In genomic region chr12:9065607-9065856, GRCh38 we compare ENCODE assay signal across 9 cellular contexts. TPM values are rescaled to one million over a fixed set of nuclear protein-coding genes. Genes with fewer than 3 reads are reported as not detected.
DNase-seq lines count a peak whose midpoint lies in the region; ATAC-seq, FAIRE-seq and TF ChIP-seq lines count a peak whose summit lies in the region.
"Had no signal": no experiment of that assay in that cellular context is flagged by ENCODE, and none has a peak within 500 bp of the region (broad histone marks: within the 10 kb centered on the region; RNA-seq: fewer than 3 reads in every experiment).

No MANE protein-coding gene starts in this region.

- H3K27me3 ChIP-seq in NT2/D1 (ENCODE audit: insufficient read depth, insufficient read length) (no peaks in the 10 kb centered on the region), H1 (replicated peaks in 1 of 4; ENCODE audit: control insufficient read depth in 3 of 4, extremely low read depth in 1 of 4, insufficient read depth in 3 of 4, low read length in 3 of 4) (no peaks in the 10 kb centered on the region), mucosa of rectum (ENCODE audit: control insufficient read depth in 2 of 2, insufficient read depth in 2 of 2, low read length in 2 of 2) (no peaks in the 10 kb centered on the region), thyroid gland (no peaks in the 10 kb centered on the region)

- no peak for FAIRE-seq in H1 (lab: Jason Lieb, UNC)

- DNase-seq in NT2/D1 (ENCODE audit: low read depth, low spot score) (no peak), H1 (ENCODE audit: low read depth in 1 of 2, low spot score in 2 of 2) (no peak), thyroid gland (no peak), GM13976 (ENCODE audit: low spot score) (no peak), DMS114 treated with DMSO at 0.1 percent for 48 hours (lab: John Stamatoyannopoulos, UW; ENCODE audit: unreplicated experiment) (no peak)
- DNase-seq: activated CD4-positive, alpha-beta memory T cell treated with anti-CD3 and anti-CD28 coated beads for 36 hours; NCI-H1105 had no signal

- TF ChIP-seq CTCF in H1 (IDR thresholded peaks at IDR 0.05; ENCODE audit: control extremely low read depth in 1 of 3, insufficient read depth in 1 of 3, low read depth in 1 of 3, low read length in 3 of 3) (no peak), thyroid gland (IDR thresholded peaks at IDR 0.05) (no peak), GM13976 (IDR thresholded peaks at IDR 0.05; ENCODE audit: borderline replicate concordance, control extremely low read depth, extremely low read depth, insufficient read depth, missing control alignments) (no peak)

- H3K18ac ChIP-seq in H1 (ENCODE audit: extremely low read depth, low read length): peak overlapping the region; percentile 81; the same call in 1 of the 2 replicates

- peak overlapping the region; percentile 41 for H3K4me3 ChIP-seq in NT2/D1 (ENCODE audit: insufficient read length, low read depth)
- H3K4me3 ChIP-seq in H1 (ENCODE audit: extremely low read depth in 1 of 4, insufficient read depth in 2 of 4, low read depth in 3 of 4, low read length in 4 of 4): peak overlapping the region; percentile 35 to 80 (median 50); a peak in 7 of 8 replicates
- peak overlapping the region; percentile 33 to 79 for H3K4me3 ChIP-seq in mucosa of rectum (ENCODE audit: low read length in 2 of 2)
- peak overlapping the region in 2 of 3 donors; percentile 29 to 95 for H3K4me3 ChIP-seq in thyroid gland (replicated peaks in 1 of 3)

- H3K23ac ChIP-seq in H1 (ENCODE audit: insufficient read length): no peak overlapping the region

- no peak overlapping the region for H2BK20ac ChIP-seq in H1 (ENCODE audit: low read length)

- peak overlapping the region; percentile 49 for H4K91ac ChIP-seq in H1 (replicated peaks; ENCODE audit: insufficient read length, low read length)

- peak overlapping the region; percentile 53 for H4K5ac ChIP-seq in H1 (ENCODE audit: insufficient read length, low read depth, low read length)

- H3K14ac ChIP-seq in H1 (ENCODE audit: insufficient read length): no peak overlapping the region

- no peaks in the 10 kb centered on the region for H3K79me2 ChIP-seq in H1 (ENCODE audit: control insufficient read depth in 1 of 2, insufficient read depth in 2 of 2, low read length in 2 of 2)

- POLR2A ChIA-PET in H1 (lab: Charles Lee; ENCODE audit: partially characterized antibody): interaction anchor here (0.6 to 3.1 kb wide), 13 partner anchors 11 to 215 kb away, joined by 3 to 20 read pairs (median 5); partner anchors contain the start of genes M6PR and PHC1

- H2AFZ ChIP-seq in H1 (ENCODE audit: low read length): peak overlapping the region; percentile 90

- H3K9me3 ChIP-seq in NT2/D1 (ENCODE audit: insufficient read depth, low read length) (peaks cover 12% of the 10 kb centered on the region; the same call in 1 of the 2 replicates), H1 (ENCODE audit: insufficient read depth in 2 of 2, low read depth in 1 of 2, low read length in 1 of 2) (no peaks in the 10 kb centered on the region), mucosa of rectum (ENCODE audit: control insufficient read depth in 2 of 2, low read length in 2 of 2) (no peaks in the 10 kb centered on the region), thyroid gland (no peaks in the 10 kb centered on the region)

- H3K36me3 ChIP-seq in NT2/D1 (ENCODE audit: insufficient read depth, insufficient read length, low read length) (peaks cover 9% of the 10 kb centered on the region), H1 (ENCODE audit: control insufficient read depth in 2 of 4, insufficient read depth in 4 of 4, low read length in 3 of 4) (no peaks in the 10 kb centered on the region), mucosa of rectum (ENCODE audit: control insufficient read depth in 2 of 2, insufficient read depth in 2 of 2, low read length in 2 of 2) (peaks cover 4% of the 10 kb centered on the region in 2 donors), thyroid gland (peaks cover 0 to 16% of the 10 kb centered on the region in 2 donors)

- H4K8ac ChIP-seq in H1 (ENCODE audit: extremely low read depth, insufficient read depth, low read length): peak overlapping the region; percentile 95; the same call in 1 of the 2 replicates

- peak overlapping the region; percentile 43 to 69 for H3K4me2 ChIP-seq in H1 (ENCODE audit: insufficient read depth in 1 of 2, low read depth in 2 of 2, low read length in 2 of 2)

- H3K23me2 ChIP-seq in H1 (ENCODE audit: low read depth, low read length): peaks cover 4% of the 10 kb centered on the region; the same call in 1 of the 2 replicates

- peak overlapping the region; percentile 5 for H2BK15ac ChIP-seq in H1 (ENCODE audit: low read length)

- H3K56ac ChIP-seq in H1 (replicated peaks; ENCODE audit: insufficient read length, low read depth, low read length): no peak overlapping the region

- ATAC-seq in HG02840 (IDR thresholded peaks at IDR 0.05; ENCODE audit: low FRiP score, unreplicated experiment): no peak

- H3K79me1 ChIP-seq in H1 (ENCODE audit: low read depth, low read length): no peaks in the 10 kb centered on the region

- CTCF ChIA-PET in H1 (lab: Charles Lee; ENCODE audit: partially characterized antibody): interaction anchor here (0.6 to 3.1 kb wide), 7 partner anchors 12 to 350 kb away, joined by 3 to 19 read pairs (median 3); partner anchors contain the start of gene M6PR

- no peak for TF ChIP-seq RAD21 in H1 (IDR thresholded peaks at IDR 0.05 in 1 of 2, conservative IDR thresholded peaks at IDR 0.05 in 1 of 2; ENCODE audit: low read depth in 2 of 2, low read length in 2 of 2)

- peak overlapping the region; percentile 71 for H3K9ac ChIP-seq in NT2/D1 (ENCODE audit: insufficient read length, low read depth)
- H3K9ac ChIP-seq in H1 (replicated peaks in 1 of 4; ENCODE audit: extremely low read depth in 1 of 4, low read depth in 3 of 4, low read length in 3 of 4): peak overlapping the region in 2 of 4 experiments; percentile 36 to 47; a peak in 4 of 7 replicates
- no peak overlapping the region for H3K9ac ChIP-seq in mucosa of rectum (ENCODE audit: low read depth in 1 of 2, low read length in 2 of 2)

- peaks cover 2% of the 10 kb centered on the region for H3K4me1 ChIP-seq in NT2/D1 (ENCODE audit: insufficient read depth, insufficient read length)
- peaks cover 0 to 9% (median 6%) of the 10 kb centered on the region in 4 experiments; a peak in 5 of 7 replicates for H3K4me1 ChIP-seq in H1 (replicated peaks in 1 of 4; ENCODE audit: control insufficient read depth in 3 of 4, insufficient read depth in 4 of 4, low read length in 3 of 4)
- peaks cover 3 to 5% of the 10 kb centered on the region in 2 donors for H3K4me1 ChIP-seq in mucosa of rectum (ENCODE audit: control insufficient read depth in 2 of 2, insufficient read depth in 2 of 2, low read length in 2 of 2)
- H3K4me1 ChIP-seq in thyroid gland: peaks cover 7% of the 10 kb centered on the region in 2 donors

- H3K27ac ChIP-seq in H1 (ENCODE audit: low read depth, low read length): no peak overlapping the region
- H3K27ac ChIP-seq in mucosa of rectum (ENCODE audit: low read depth in 2 of 2, low read length in 2 of 2): no peak overlapping the region
- peak overlapping the region; percentile 72 to 99 (median 99) for H3K27ac ChIP-seq in thyroid gland

- WGBS in H1 (ENCODE audit: extremely low coverage in 1 of 2, insufficient coverage in 1 of 2, insufficient read length in 1 of 2, insufficient replicate concordance in 2 of 2, low coverage in 1 of 2, low lambda C conversion rate in 2 of 2, missing lambda C conversion rate in 1 of 2), 2 experiments: 88% methylated on average over 1 of the region's 1 CpG; no CpG with 5 or more reads in 1 of the 2 experiments
- WGBS in thyroid gland, 2 donors: 83% methylated on average over 1 of the region's 1 CpG; no CpG with 5 or more reads in 1 of the 2 donors

- in situ Hi-C loops in GM13976 (cut with MboI; ENCODE audit: low sequenced_read_pairs, unreplicated experiment): no loop called here

- H2BK12ac ChIP-seq in H1 (ENCODE audit: low read depth, low read length): no peak overlapping the region

- no peak overlapping the region for H3K4ac ChIP-seq in H1 (replicated peaks; ENCODE audit: insufficient read length, low read depth, low read length)

- intact Hi-C loops in thyroid gland (cut with DNase I): no loop called here

- no peak overlapping the region for H2BK120ac ChIP-seq in H1 (replicated peaks; ENCODE audit: low read depth, low read length)

- peak overlapping the region; percentile 84; the same call in 1 of the 2 replicates for H2BK5ac ChIP-seq in H1 (ENCODE audit: low read depth, low read length)

- no peaks in the 10 kb centered on the region for H4K20me1 ChIP-seq in H1 (replicated peaks in 1 of 2; ENCODE audit: control insufficient read depth in 1 of 2, insufficient read depth in 2 of 2, low read length in 2 of 2)

- TF ChIP-seq POLR2A in H1 (IDR thresholded peaks at IDR 0.05; ENCODE audit: control extremely low read depth in 1 of 2, low read depth in 2 of 2, low read length in 2 of 2) (no peak), thyroid gland (IDR thresholded peaks at IDR 0.05) (no peak)

- TF ChIP-seq EP300 in H1 (IDR thresholded peaks at IDR 0.05; ENCODE audit: borderline replicate concordance in 1 of 2, low read depth in 2 of 2, low read length in 2 of 2): no peak

- H2AK5ac ChIP-seq in H1 (ENCODE audit: low read depth, low read length): no peak overlapping the region

TF ChIP-seq in H1, 55 proteins besides CTCF, POLR2A, EP300 and RAD21 (continues in another document):
- TF ChIP-seq RBBP5 (IDR thresholded peaks at IDR 0.05; ENCODE audit: borderline replicate concordance, low read depth, low read length) (no peak), NANOG (IDR thresholded peaks at IDR 0.05; ENCODE audit: insufficient read depth, low read depth, low read length, poor library complexity, severe bottlenecking) (no peak), CBX5 (IDR thresholded peaks at IDR 0.05; ENCODE audit: low read depth, low read length) (no peak), POU5F1 (IDR thresholded peaks at IDR 0.05; ENCODE audit: low read depth, low read length) (no peak), PHF8 (conservative IDR thresholded peaks at IDR 0.05; ENCODE audit: low read depth, low read length) (no peak), CBX8 (IDR thresholded peaks at IDR 0.05; ENCODE audit: borderline replicate concordance, low read depth, low read length) (no peak), RXRA (IDR thresholded peaks at IDR 0.05; ENCODE audit: insufficient read depth, low read depth, low read length) (no peak), BCL11A (IDR thresholded peaks at IDR 0.05; ENCODE audit: low read depth in 2 of 2, low read length in 2 of 2) (no peak), CHD2 (IDR thresholded peaks at IDR 0.05; ENCODE audit: low read length) (no peak)

RNA-seq across cellular contexts. Expression of gene A2M, which starts 50.2 kb away (rescaled TPM):
- total RNA-seq in H1 (2021; fragmentation: NEBNext Ultra II Directional; extraction: Animal tissue kit (Norgen Biotek cat#: 25700)): not detected in 2 replicates
- 0.15 and 0.27 TPM in 2 replicates for polyA plus RNA-seq in H1 (2011; rRNA removed)
- polyA plus RNA-seq in H1 (2011; cell fraction: cytosol; rRNA removed): 0.78 TPM
- polyA plus RNA-seq in H1 (2011; cell fraction: nucleus; rRNA removed): 0.11 TPM
- 0.48 to 1.6 TPM (median 0.87 TPM) in 4 replicates for polyA plus RNA-seq in H1 (2012, experiment 1 of 2)
- polyA plus RNA-seq in H1 (2012, experiment 2 of 2): 0.31 TPM
- 0.04 TPM for polyA plus RNA-seq in H1 (2013, experiment 1 of 2)
- polyA plus RNA-seq in H1 (2013, experiment 2 of 2): 0.06 TPM
- polyA minus RNA-seq in H1 (2011; rRNA and poly(A)+ RNA removed): 0.16 and 0.76 TPM in 2 replicates
- not detected for polyA minus RNA-seq in H1 (2011; cell fraction: cytosol; rRNA and poly(A)+ RNA removed)
- 1.00 TPM for polyA minus RNA-seq in H1 (2011; cell fraction: nucleus; rRNA and poly(A)+ RNA removed)
- 100 to 1,000 TPM; 124 to 345 (median 219) TPM for total RNA-seq in thyroid gland
- total RNA-seq: activated CD4-positive, alpha-beta memory T cell treated with anti-CD3 and anti-CD28 coated beads for 36 hours had no signal

Comparison
In these comparisons a context has a peak if more than half of its experiments do, and no peak if none do; other contexts are left out.
1. H3K27ac ChIP-seq: peak in thyroid gland (3 of 3); none in H1 (single experiment) and mucosa of rectum (0 of 2).
2. RNA of gene A2M, which starts 50.2 kb away (total RNA-seq): 124 to 345 TPM in thyroid gland; not detected in H1; every median in the first group is over 100 times any median in the second.
3. Peak in every context shown above with its lines, with median percentiles within 50 percentile points of each other: H3K4me3 ChIP-seq.